8 cellular contexts compared by ENCODE assay signal in genomic region chr3:41199866-41200668, GRCh38. TPM values are rescaled to one million over a fixed set of nuclear protein-coding genes. Genes with fewer than 3 reads are reported as not detected.
A peak's percentile ranks its signal among the peaks of the same experiment; 100 is the strongest.
DNase-seq lines count a peak whose midpoint lies in the region; ATAC-seq, FAIRE-seq and TF ChIP-seq lines count a peak whose summit lies in the region.

No MANE protein-coding gene starts in this region.

- no peak for TF ChIP-seq CTCF in activated B cell treated with CpG ODN at 0.5 μM for 24 hours (IDR thresholded peaks at IDR 0.05)
- no peak for TF ChIP-seq CTCF in lower leg skin (IDR thresholded peaks at IDR 0.05)

- CTCF ChIA-PET in activated B cell treated with CpG ODN at 0.5 μM for 24 hours (lab: Charles Lee), result interaction anchor here (1.1 to 1.4 kb wide), 4 partner anchors 10 to 615 kb away, joined by 3 to 5 read pairs (median 4); no protein-coding TSS in a partner anchor

- H3K4me1 Mint-ChIP-seq in activated B cell treated with CpG ODN at 0.5 μM for 24 hours, result peaks cover 49% of the 10 kb centered on the region

- WGBS in lower leg skin, 2 donors, result 0% methylated on average over 20 to 23 of the region's 40 CpGs

- no peaks in the 10 kb centered on the region for H3K9me3 Mint-ChIP-seq in activated B cell treated with CpG ODN at 0.5 μM for 24 hours

- peak overlapping the region; percentile 80 for H3K27ac Mint-ChIP-seq in activated B cell treated with CpG ODN at 0.5 μM for 24 hours

- H3K36me3 Mint-ChIP-seq in activated B cell treated with CpG ODN at 0.5 μM for 24 hours (ENCODE audit: low read depth), result peaks cover 13% of the 10 kb centered on the region

- peaks cover 4% of the 10 kb centered on the region for H3K27me3 Mint-ChIP-seq in activated B cell treated with CpG ODN at 0.5 μM for 24 hours

- peak overlapping the region; percentile 96 for H3K4me3 ChIP-seq in lower leg skin (ENCODE audit: low read depth, poor library complexity, severe bottlenecking)

- peak; percentile 42 for DNase-seq in 8988T
- DNase-seq in HTR-8/SVneo (ENCODE audit: insufficient read length, low spot score), result peak; percentile 28
- no peak for DNase-seq in activated B cell treated with CpG ODN at 0.5 μM for 24 hours
- peak; percentile 55 for DNase-seq in dermis blood vessel endothelial cell
- DNase-seq in lower leg skin (ENCODE audit: low spot score in 2 of 2), result peak in 1 of 2 donors; percentile 24
- DNase-seq in stimulated activated CD8-positive, alpha-beta memory T cell treated with anti-CD3 and anti-CD28 coated beads, Interleukin-4, amount 100 ng/mL, for 48 hours, result peak; percentile 59
- DNase-seq in NCI-H1092 treated with DMSO at 0.1 percent for 48 hours (lab: John Stamatoyannopoulos, UW), result no peak

- intact Hi-C loops in activated B cell treated with CpG ODN at 0.5 μM for 24 hours (cut with micrococcal nuclease) (loop anchor here (1.0 to 10.0 kb wide), 12 partner anchors 15 to 1385 kb away; partner anchors contain the start of genes EIF1B, SEC22C and ULK4), lower leg skin (cut with DNase I; ENCODE audit: low total_unique reads) (loop anchor here (10.0 kb wide), 1 partner anchor 615 kb away; no protein-coding TSS in a partner anchor)

- POLR2A ChIA-PET in activated B cell treated with CpG ODN at 0.5 μM for 24 hours (lab: Charles Lee), result interaction anchor here (0.6 to 4.7 kb wide), 30 partner anchors 8 to 1400 kb away, joined by 3 to 42 read pairs (median 5); partner anchors contain the start of genes NKTR, RPL14, ULK4 and VIPR1

- no peak for FAIRE-seq in HTR-8/SVneo (lab: Jason Lieb, UNC)

- ATAC-seq in GM18498 (IDR thresholded peaks at IDR 0.05; ENCODE audit: unreplicated experiment) (peak; percentile 24), activated B cell treated with CpG ODN at 0.5 μM for 24 hours (ENCODE audit: low read depth) (peak; percentile 16)

- TF ChIP-seq POLR2A in lower leg skin (IDR thresholded peaks at IDR 0.05), result no peak

- peak overlapping the region; percentile 94 for H3K4me3 Mint-ChIP-seq in activated B cell treated with CpG ODN at 0.5 μM for 24 hours

RNA-seq across cellular contexts. Expression of gene CTNNB1, which starts 0.8 kb away (rescaled TPM):
- total RNA-seq in activated B cell treated with CpG ODN at 0.5 μM for 24 hours, result 155 and 164 TPM in 2 replicates
- 1,367 and 1,954 TPM in 2 replicates for total RNA-seq in dermis blood vessel endothelial cell
- 100 to 1,000 TPM; 263 to 421 (median 300) TPM for total RNA-seq in lower leg skin

Comparison
In these comparisons a context has a peak if more than half of its experiments do, and no peak if none do; other contexts are left out.
1. DNase-seq: peak in 8988T (single experiment), HTR-8/SVneo (single experiment), dermis blood vessel endothelial cell (single experiment) and stimulated activated CD8-positive, alpha-beta memory T cell treated with anti-CD3 and anti-CD28 coated beads, Interleukin-4, amount 100 ng/mL, for 48 hours (single experiment); none in activated B cell treated with CpG ODN at 0.5 μM for 24 hours (single experiment) and NCI-H1092 treated with DMSO at 0.1 percent for 48 hours (single experiment).